ENCODE assay signal across 4 cellular contexts in genomic region chr20:24512441-24512840, GRCh38. TPM values are rescaled to one million over a fixed set of nuclear protein-coding genes. Genes with fewer than 3 reads are reported as not detected.
"Had no signal": no experiment of that assay in that cellular context is flagged by ENCODE, and none has a peak within 500 bp of the region (broad histone marks: within the 10 kb centered on the region; RNA-seq: fewer than 3 reads in every experiment).

No MANE protein-coding gene starts in this region.

RNA-seq across cellular contexts. Expression of gene SYNDIG1, which starts 43.0 kb away (rescaled TPM):
- total RNA-seq: glomerular endothelial cell; natural killer cell treated with Interleukin-12 subunit alpha and Interleukin-12 subunit beta and Interleukin-15 and Interleukin-18, amount 100 ng/mL, for 72 hours; right lobe of liver; suprapubic skin had no signal
